9 cellular contexts compared by ENCODE assay signal in genomic region chr4:182447938-182448280, GRCh38.
DNase-seq lines count a peak whose midpoint lies in the region; ATAC-seq lines count a peak whose summit lies in the region.
"Had no signal": no experiment of that assay in that cellular context is flagged by ENCODE, and none has a peak within 500 bp of the region (broad histone marks: within the 10 kb centered on the region; RNA-seq: fewer than 3 reads in every experiment).

No MANE protein-coding gene starts in this region.

- no peak overlapping the region for H3K27ac Mint-ChIP-seq in activated naive CD4-positive, alpha-beta T cell treated with anti-CD3 and anti-CD28 coated beads, Interleukin-2, amount 10 ng/mL, durations not matched to agents 7 days and 5 days
- H3K27ac Mint-ChIP-seq in effector memory CD8-positive, alpha-beta T cell, result peak overlapping the region in 1 of 2 donors; percentile 55

- CTCF ChIA-PET in activated naive CD4-positive, alpha-beta T cell treated with anti-CD3 and anti-CD28 coated beads, Interleukin-2, amount 10 ng/mL, durations not matched to agents 7 days and 5 days (lab: Charles Lee), result no interaction called here

- H3K23ac ChIP-seq in mesendoderm (ENCODE audit: low read length), result peak overlapping the region; percentile 6

- peak overlapping the region; percentile 60 for H3K18ac ChIP-seq in mesendoderm (ENCODE audit: low read length)

- peak overlapping the region; percentile 92 for H3K56ac ChIP-seq in mesendoderm (ENCODE audit: low read length)

- peak overlapping the region; percentile 73 for H3K9ac ChIP-seq in mesendoderm (ENCODE audit: low read length)

- WGBS in mesendoderm (ENCODE audit: extremely low coverage, insufficient coverage, low lambda C conversion rate), result no CpG with 5 or more reads among the region's 22 CpGs
- whole genome bisulfite sequencing in urinary bladder, result 1% methylated on average over 22 of the region's 22 CpGs

- H4K8ac ChIP-seq in mesendoderm (ENCODE audit: low read depth, low read length), result no peak overlapping the region

- H3K4me3 ChIP-seq in mesendoderm (ENCODE audit: low read length) (peak overlapping the region; percentile 65), urinary bladder (ENCODE audit: low read depth, low read length) (peak overlapping the region; percentile 58)

- H3K9me3 Mint-ChIP-seq in activated naive CD4-positive, alpha-beta T cell treated with anti-CD3 and anti-CD28 coated beads, Interleukin-2, amount 10 ng/mL, durations not matched to agents 7 days and 5 days, result no peaks in the 10 kb centered on the region
- no peaks in the 10 kb centered on the region for H3K9me3 Mint-ChIP-seq in effector memory CD8-positive, alpha-beta T cell

- no peak overlapping the region for H2AK5ac ChIP-seq in mesendoderm (ENCODE audit: low read length)

- DNase-seq in activated naive CD4-positive, alpha-beta T cell treated with anti-CD3 and anti-CD28 coated beads, Interleukin-2, amount 10 ng/mL, durations not matched to agents 7 days and 5 days, result no peak
- no peak for DNase-seq in activated naive CD4-positive, alpha-beta T cell (lab: John Stamatoyannopoulos, UW)
- DNase-seq in effector memory CD8-positive, alpha-beta T cell, result no peak
- DNase-seq in mesendoderm (no peak), NCI-H1105 treated with DMSO at 0.1 percent for 48 hours (lab: John Stamatoyannopoulos, UW) (no peak), LoVo (ENCODE audit: low spot score) (no peak)

- peak overlapping the region; percentile 40 for H3K4me3 Mint-ChIP-seq in activated naive CD4-positive, alpha-beta T cell treated with anti-CD3 and anti-CD28 coated beads, Interleukin-2, amount 10 ng/mL, durations not matched to agents 7 days and 5 days
- peak overlapping the region; percentile 37 to 68 for H3K4me3 Mint-ChIP-seq in effector memory CD8-positive, alpha-beta T cell

- H3K36me3 Mint-ChIP-seq in activated naive CD4-positive, alpha-beta T cell treated with anti-CD3 and anti-CD28 coated beads, Interleukin-2, amount 10 ng/mL, durations not matched to agents 7 days and 5 days, result peaks cover 2% of the 10 kb centered on the region
- H3K36me3 Mint-ChIP-seq in effector memory CD8-positive, alpha-beta T cell (ENCODE audit: insufficient read depth), result no peaks in the 10 kb centered on the region

- peak overlapping the region; percentile 83 for H3K4me2 ChIP-seq in mesendoderm (ENCODE audit: low read length)

- no peak overlapping the region for H3K4ac ChIP-seq in mesendoderm (ENCODE audit: low read depth, low read length)

- H3K79me1 ChIP-seq in mesendoderm (ENCODE audit: low read length), result peaks cover 2% of the 10 kb centered on the region

- no peak for ATAC-seq in effector memory CD8-positive, alpha-beta T cell (replicated peaks)
- ATAC-seq in HG03097 (IDR thresholded peaks at IDR 0.05; ENCODE audit: low FRiP score, unreplicated experiment), result no peak

- H3K4me1 ChIP-seq in mesendoderm (ENCODE audit: control insufficient read depth, low read depth, low read length) (no peaks in the 10 kb centered on the region), urinary bladder (ENCODE audit: insufficient read depth) (peaks cover 2% of the 10 kb centered on the region)

- no peak overlapping the region for H2BK120ac ChIP-seq in mesendoderm (ENCODE audit: low read depth, low read length)

- peaks cover 53% of the 10 kb centered on the region for H3K27me3 Mint-ChIP-seq in activated naive CD4-positive, alpha-beta T cell treated with anti-CD3 and anti-CD28 coated beads, Interleukin-2, amount 10 ng/mL, durations not matched to agents 7 days and 5 days
- peaks cover 53 to 84% of the 10 kb centered on the region in 2 donors for H3K27me3 Mint-ChIP-seq in effector memory CD8-positive, alpha-beta T cell

- H4K5ac ChIP-seq in mesendoderm (ENCODE audit: low read length), result no peak overlapping the region

- peaks cover 8% of the 10 kb centered on the region for H3K79me2 ChIP-seq in mesendoderm (ENCODE audit: control insufficient read depth, insufficient read depth, low read length)

- H2BK15ac ChIP-seq in mesendoderm (replicated peaks; ENCODE audit: low read depth), result no peak overlapping the region

- no peaks in the 10 kb centered on the region for H3K27me3 ChIP-seq in mesendoderm (ENCODE audit: insufficient read depth, low read length, poor library complexity)

- H3K27ac ChIP-seq in mesendoderm (ENCODE audit: low read depth, low read length) (no peak overlapping the region), urinary bladder (ENCODE audit: low read depth) (no peak overlapping the region)
- H3K27ac ChIP-seq: KMS-11 had no signal

- H3K36me3 ChIP-seq in mesendoderm (ENCODE audit: control insufficient read depth, insufficient read depth, low read length), result no peaks in the 10 kb centered on the region
- no peaks in the 10 kb centered on the region for H3K36me3 ChIP-seq in urinary bladder (ENCODE audit: insufficient read depth)

- peaks cover 18% of the 10 kb centered on the region for H3K4me1 Mint-ChIP-seq in activated naive CD4-positive, alpha-beta T cell treated with anti-CD3 and anti-CD28 coated beads, Interleukin-2, amount 10 ng/mL, durations not matched to agents 7 days and 5 days
- peaks cover 3 to 8% of the 10 kb centered on the region in 2 donors for H3K4me1 Mint-ChIP-seq in effector memory CD8-positive, alpha-beta T cell (ENCODE audit: low read depth in 2 of 2)

- H2BK5ac ChIP-seq in mesendoderm (ENCODE audit: low read length), result no peak overlapping the region
